In genomic region chr14:51616256-51616655, GRCh38 we compare ENCODE assay signal across 25 cellular contexts. TPM values are rescaled to one million over a fixed set of nuclear protein-coding genes. Genes with fewer than 3 reads are reported as not detected.
DNase-seq lines count a peak whose midpoint lies in the region; ATAC-seq, FAIRE-seq and TF ChIP-seq lines count a peak whose summit lies in the region.
"Had no signal": no experiment of that assay in that cellular context is flagged by ENCODE, and none has a peak within 500 bp of the region (broad histone marks: within the 10 kb centered on the region; RNA-seq: fewer than 3 reads in every experiment).

No MANE protein-coding gene starts in this region.

- no peaks in the 10 kb centered on the region for H4K20me1 ChIP-seq in KMS-11 (ENCODE audit: insufficient read depth)

- no peak for TF ChIP-seq POLR2A in A549 (IDR thresholded peaks at IDR 0.05; ENCODE audit: low read length)

- TF ChIP-seq RAD21 in A549 (conservative IDR thresholded peaks at IDR 0.05 in 1 of 2, IDR thresholded peaks at IDR 0.05 in 1 of 2) = no peak

- no peak for DNase-seq in A549 (ENCODE audit: low read depth in 1 of 2, low spot score in 1 of 2)
- DNase-seq in SJCRH30 = peak; percentile 43 to 76
- no peak for DNase-seq in foreskin keratinocyte
- DNase-seq in NCI-H1436 treated with DMSO at 0.1 percent for 48 hours (lab: John Stamatoyannopoulos, UW) = no peak
- DNase-seq in chondrocyte (ENCODE audit: low spot score) = no peak
- DNase-seq in DMS53 (lab: John Stamatoyannopoulos, UW) = no peak
- DNase-seq in NCI-H2171 (lab: John Stamatoyannopoulos, UW) = no peak
- DNase-seq: activated CD4-positive, alpha-beta memory T cell treated with anti-CD3 and anti-CD28 coated beads, Interleukin-2, amount 10 ng/mL, durations not matched to agents 7 days and 5 days; activated CD8-positive, alpha-beta memory T cell treated with anti-CD3 and anti-CD28 coated beads, Interleukin-2, amount 50 U/mL, for 4 hours; activated naive CD4-positive, alpha-beta T cell; AML-193; CD4-positive, CD25-positive, alpha-beta regulatory T cell; cerebellar nuclear complex; immature natural killer cell; KBM-7; left cardiac atrium; MM.1S; NCI-H2029 treated with DMSO at 0.1 percent for 48 hours; NCI-H345; nephron progenitor cell; stimulated activated naive CD4-positive, alpha-beta T cell had no signal

- H3K27ac ChIP-seq in A549 (peak overlapping the region; percentile 16 to 69; a peak in 4 of 6 replicates), KMS-11 (peak overlapping the region; percentile 78; the same call in 1 of the 2 replicates), SJCRH30 (peak overlapping the region; percentile 38), foreskin keratinocyte (no peak overlapping the region)

- peaks cover 21% of the 10 kb centered on the region for H3K4me1 Mint-ChIP-seq in chondrocyte (ENCODE audit: low read depth)
- H3K4me1 Mint-ChIP-seq: activated CD4-positive, alpha-beta memory T cell treated with anti-CD3 and anti-CD28 coated beads, Interleukin-2, amount 10 ng/mL, durations not matched to agents 7 days and 5 days; CD4-positive, CD25-positive, alpha-beta regulatory T cell; immature natural killer cell had no signal

- H3K27me3 ChIP-seq in KMS-11 (ENCODE audit: insufficient read depth, low read depth) (no peaks in the 10 kb centered on the region), SJCRH30 (no peaks in the 10 kb centered on the region), foreskin keratinocyte (no peaks in the 10 kb centered on the region)

- peak overlapping the region; percentile 67 for H3K4me2 ChIP-seq in A549
- peak overlapping the region; percentile 27; the same call in 1 of the 2 replicates for H3K4me2 ChIP-seq in KMS-11

- POLR2A ChIA-PET in A549 (lab: Yijun Ruan, JAX) = no interaction called here

- H3K27me3 Mint-ChIP-seq in chondrocyte (ENCODE audit: low read depth) = no peaks in the 10 kb centered on the region

- H3K4me3 ChIP-seq in A549 = no peak overlapping the region
- no peak overlapping the region for H3K4me3 ChIP-seq in KMS-11 (IDR thresholded peaks at IDR 0.05; ENCODE audit: insufficient read depth, low read depth, low read length)
- H3K4me3 ChIP-seq in SJCRH30 = no peak overlapping the region

- no peaks in the 10 kb centered on the region for H3K36me3 Mint-ChIP-seq in chondrocyte (ENCODE audit: low read depth)
- H3K36me3 Mint-ChIP-seq: CD4-positive, CD25-positive, alpha-beta regulatory T cell had no signal

- H3K9ac ChIP-seq in KMS-11 = no peak overlapping the region

- no peak for TF ChIP-seq EP300 in A549 (IDR thresholded peaks at IDR 0.05)

- H3K79me2 ChIP-seq in KMS-11 (ENCODE audit: insufficient read depth, low read depth) = no peaks in the 10 kb centered on the region

- H3K9me3 ChIP-seq in A549 (no peaks in the 10 kb centered on the region), SJCRH30 (replicated peaks) (no peaks in the 10 kb centered on the region)

- H3K4me1 ChIP-seq in A549 (peaks cover 17% of the 10 kb centered on the region), KMS-11 (ENCODE audit: low read depth, poor library complexity, severe bottlenecking) (peaks cover 94% of the 10 kb centered on the region), SJCRH30 (peaks cover 49% of the 10 kb centered on the region), foreskin keratinocyte (peaks cover 26% of the 10 kb centered on the region)

- CTCF ChIA-PET in A549 (lab: Yijun Ruan, JAX) = interaction anchor here (0.9 to 1.5 kb wide), 5 partner anchors 13 to 334 kb away, joined by 3 to 5 read pairs (median 4); partner anchors contain the start of gene FRMD6

- H3K36me3 ChIP-seq in KMS-11 (ENCODE audit: insufficient read depth) (no peaks in the 10 kb centered on the region), SJCRH30 (no peaks in the 10 kb centered on the region)

- H3K27ac Mint-ChIP-seq in chondrocyte (ENCODE audit: unreplicated experiment) = no peak overlapping the region
- H3K27ac Mint-ChIP-seq: activated CD4-positive, alpha-beta memory T cell treated with anti-CD3 and anti-CD28 coated beads, Interleukin-2, amount 10 ng/mL, durations not matched to agents 7 days and 5 days; CD4-positive, CD25-positive, alpha-beta regulatory T cell; immature natural killer cell; nephron progenitor cell had no signal

- FAIRE-seq in A549 (lab: Jason Lieb, UNC) = no peak
- FAIRE-seq: GM18507, small intestine had no signal

- TF ChIP-seq CTCF in A549 (IDR thresholded peaks at IDR 0.05) = no peak
- TF ChIP-seq CTCF in KMS-11 (conservative IDR thresholded peaks at IDR 0.05; ENCODE audit: low read depth, low read length) = no peak
- no peak for TF ChIP-seq CTCF in foreskin keratinocyte (conservative IDR thresholded peaks at IDR 0.05)
- no peak for TF ChIP-seq CTCF in chondrocyte (IDR thresholded peaks at IDR 0.05)

- WGBS in A549 (ENCODE audit: missing lambda C conversion rate) = 90% methylated on average over 1 of the region's 1 CpG

- ATAC-seq in A549 (peak in 1 of 2 experiments; percentile 44; a peak in 3 of 6 replicates), foreskin keratinocyte (peak; percentile 40)
- ATAC-seq: activated CD4-positive, CD25-positive, alpha-beta regulatory T cell treated with anti-CD3 and anti-CD28 coated beads, Interleukin-2, amount 50 U/mL, for 24 hours had no signal

- no peak overlapping the region for H2AFZ ChIP-seq in KMS-11 (ENCODE audit: low read depth)

- H3K4me3 Mint-ChIP-seq in chondrocyte (ENCODE audit: unreplicated experiment) = no peak overlapping the region
- H3K4me3 Mint-ChIP-seq: activated CD4-positive, alpha-beta memory T cell treated with anti-CD3 and anti-CD28 coated beads, Interleukin-2, amount 10 ng/mL, durations not matched to agents 7 days and 5 days; CD4-positive, CD25-positive, alpha-beta regulatory T cell; immature natural killer cell; nephron progenitor cell had no signal

- H3K9me3 Mint-ChIP-seq in chondrocyte (ENCODE audit: low read depth) = no peaks in the 10 kb centered on the region
- H3K9me3 Mint-ChIP-seq: activated CD4-positive, alpha-beta memory T cell treated with anti-CD3 and anti-CD28 coated beads, Interleukin-2, amount 10 ng/mL, durations not matched to agents 7 days and 5 days; immature natural killer cell; nephron progenitor cell had no signal

TF ChIP-seq in A549, 52 proteins besides CTCF, POLR2A, EP300 and RAD21:
- no peak for TF ChIP-seq ATOH8 (CRISPR knock-in tag; IDR thresholded peaks at IDR 0.05; ENCODE audit: low read depth)
- no peak for TF ChIP-seq CBX2 (IDR thresholded peaks at IDR 0.05; ENCODE audit: borderline replicate concordance, low read depth)
- no peak for TF ChIP-seq JUN (IDR thresholded peaks at IDR 0.05)
- TF ChIP-seq PHF8 (IDR thresholded peaks at IDR 0.05; ENCODE audit: borderline replicate concordance, low read depth) = no peak
- no peak for TF ChIP-seq ELK1 (IDR thresholded peaks at IDR 0.05; ENCODE audit: low read depth, low read length)
- no peak for TF ChIP-seq RNF2 (IDR thresholded peaks at IDR 0.05; ENCODE audit: borderline replicate concordance, low read depth)
- TF ChIP-seq JUNB (IDR thresholded peaks at IDR 0.05) = no peak

RNA-seq across cellular contexts. Expression of gene FRMD6, which starts 35.5 kb away (rescaled TPM):
- polyA plus RNA-seq in A549 (2011; rRNA removed) (23.1 and 23.5 TPM in 2 replicates), A549 (2017; fragmentation: RNase III; extraction: RNeasy Plus Mini Kit Qiagen cat#74134 plus additional on column Dnase treatment) (18.2 to 18.8 TPM (median 18.8 TPM) in 3 replicates), foreskin keratinocyte (27.5 and 28.2 TPM in 2 replicates)
- polyA plus RNA-seq in A549 (2012; cell fraction: cytosol; rRNA removed) = 15.1 and 18.9 TPM in 2 replicates
- polyA plus RNA-seq in A549 (2012; cell fraction: nucleus; rRNA removed) = 20.8 and 24.8 TPM in 2 replicates
- polyA minus RNA-seq in A549 (2011; rRNA and poly(A)+ RNA removed) = 30.6 and 32.5 TPM in 2 replicates
- total RNA-seq in SJCRH30 (2014; rRNA removed; shearing (Covaris generic)) = 15.5 and 18.7 TPM in 2 replicates
- total RNA-seq in foreskin keratinocyte (142 and 182 TPM in 2 replicates), chondrocyte (105 to 135 TPM (median 131 TPM) in 3 replicates)

Comparison
In these comparisons a context has a peak if more than half of its experiments do, and no peak if none do; other contexts are left out.
1. DNase-seq: peak in SJCRH30 (2 of 2); none in A549 (0 of 2), foreskin keratinocyte (0 of 2), NCI-H1436 treated with DMSO at 0.1 percent for 48 hours (single experiment), chondrocyte (single experiment), DMS53 (single experiment) and NCI-H2171 (single experiment).